Comparison of ENCODE assay signal across 5 cellular contexts in genomic region chr2:45248214-45248613, GRCh38.
"Had no signal": no experiment of that assay in that cellular context is flagged by ENCODE, and none has a peak within 500 bp of the region (broad histone marks: within the 10 kb centered on the region; RNA-seq: fewer than 3 reads in every experiment).

No MANE protein-coding gene starts in this region.

- ATAC-seq: HepG2, K562 had no signal

- H3K27ac ChIP-seq: HL-60 had no signal

- DNase-seq: KBM-7, KG1 had no signal

- H3K4me3 ChIP-seq: K562 had no signal
